ENCODE assay signal across 15 cellular contexts in genomic region chr6:82954351-82954750, GRCh38.
"Had no signal": no experiment of that assay in that cellular context is flagged by ENCODE, and none has a peak within 500 bp of the region (broad histone marks: within the 10 kb centered on the region; RNA-seq: fewer than 3 reads in every experiment).

No MANE protein-coding gene starts in this region.

- ATAC-seq: activated T-cell treated with anti-CD3 and anti-CD28 coated beads, Interleukin-2, amount 50 U/mL, for 72 hours; naive thymus-derived CD4-positive, alpha-beta T cell had no signal

- H3K4me3 ChIP-seq: breast epithelium, lung, transverse colon had no signal

- H3K36me3 ChIP-seq: breast epithelium, transverse colon had no signal

- H3K9me3 Mint-ChIP-seq: activated CD4-positive, alpha-beta memory T cell treated with anti-CD3 and anti-CD28 coated beads, Interleukin-2, amount 10 ng/mL, durations not matched to agents 7 days and 5 days had no signal

- H3K27ac ChIP-seq: breast epithelium, transverse colon, VCaP had no signal

- H3K27ac Mint-ChIP-seq: activated CD4-positive, alpha-beta memory T cell treated with anti-CD3 and anti-CD28 coated beads, Interleukin-2, amount 10 ng/mL, durations not matched to agents 7 days and 5 days; activated naive CD8-positive, alpha-beta T cell treated with anti-CD3 and anti-CD28 coated beads for 36 hours; activated T-cell treated with anti-CD3 and anti-CD28 coated beads, Interleukin-2, amount 50 U/mL, for 72 hours; naive thymus-derived CD4-positive, alpha-beta T cell had no signal

- H3K27me3 ChIP-seq: breast epithelium, transverse colon had no signal

- H3K4me3 Mint-ChIP-seq: activated CD4-positive, alpha-beta memory T cell treated with anti-CD3 and anti-CD28 coated beads, Interleukin-2, amount 10 ng/mL, durations not matched to agents 7 days and 5 days; activated naive CD8-positive, alpha-beta T cell treated with anti-CD3 and anti-CD28 coated beads for 36 hours; activated T-cell treated with anti-CD3 and anti-CD28 coated beads, Interleukin-2, amount 50 U/mL, for 72 hours; naive thymus-derived CD4-positive, alpha-beta T cell had no signal

- DNase-seq: activated CD4-positive, alpha-beta memory T cell treated with anti-CD3 and anti-CD28 coated beads, Interleukin-2, amount 10 ng/mL, durations not matched to agents 7 days and 5 days; activated CD8-positive, alpha-beta memory T cell treated with anti-CD3 and anti-CD28 coated beads, Interleukin-2, amount 50 U/mL, for 4 hours; activated gamma-delta T cell treated with Interleukin-2 at 50 U/mL for 16 hours; activated naive CD8-positive, alpha-beta T cell treated with anti-CD3 and anti-CD28 coated beads for 36 hours; activated T-cell treated with anti-CD3 and anti-CD28 coated beads, Interleukin-2, amount 50 U/mL, for 72 hours; hippocampal formation; naive thymus-derived CD4-positive, alpha-beta T cell; stimulated activated CD4-positive, alpha-beta T cell treated with anti-CD3 and anti-CD28 coated beads, Interleukin-2, amount 100 ng/mL, for 24 hours; stimulated activated naive CD4-positive, alpha-beta T cell; substantia nigra; T-helper 9 cell; transverse colon had no signal

- H3K9me3 ChIP-seq: breast epithelium, transverse colon had no signal

- H3K4me1 ChIP-seq: breast epithelium, transverse colon had no signal

- H3K4me1 Mint-ChIP-seq: activated CD4-positive, alpha-beta memory T cell treated with anti-CD3 and anti-CD28 coated beads, Interleukin-2, amount 10 ng/mL, durations not matched to agents 7 days and 5 days; activated naive CD8-positive, alpha-beta T cell treated with anti-CD3 and anti-CD28 coated beads for 36 hours; naive thymus-derived CD4-positive, alpha-beta T cell had no signal

- H3K27me3 Mint-ChIP-seq: activated CD4-positive, alpha-beta memory T cell treated with anti-CD3 and anti-CD28 coated beads, Interleukin-2, amount 10 ng/mL, durations not matched to agents 7 days and 5 days; activated naive CD8-positive, alpha-beta T cell treated with anti-CD3 and anti-CD28 coated beads for 36 hours; naive thymus-derived CD4-positive, alpha-beta T cell had no signal
